Comparison of ENCODE assay signal across 29 cellular contexts in the genomic region with DNA sequence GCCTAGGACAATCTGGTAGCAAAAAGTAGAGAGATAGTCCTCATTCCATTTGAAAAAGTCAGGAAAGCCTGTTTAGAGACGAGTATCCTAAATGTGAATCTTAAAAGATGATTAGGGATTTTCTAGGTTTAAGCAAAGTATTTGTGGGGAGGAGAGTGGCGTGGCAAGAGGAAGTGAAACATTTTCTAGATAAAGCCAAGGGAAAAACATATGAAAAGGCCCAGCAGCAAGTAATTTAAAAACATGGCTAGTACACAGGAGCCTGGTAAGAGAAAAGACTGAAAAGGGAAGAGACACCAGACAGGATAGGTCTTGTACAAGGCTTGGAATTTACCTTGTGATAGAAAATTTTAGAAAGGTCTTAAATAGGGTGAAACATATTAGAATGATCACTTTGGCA. TPM values are rescaled to one million over a fixed set of nuclear protein-coding genes. Genes with fewer than 3 reads are reported as not detected.
"Had no signal": no experiment of that assay in that cellular context is flagged by ENCODE, and none has a peak within 500 bp of the region (broad histone marks: within the 10 kb centered on the region; RNA-seq: fewer than 3 reads in every experiment).

No MANE protein-coding gene starts in this region.

- H3K27ac Mint-ChIP-seq: activated CD4-positive, alpha-beta memory T cell treated with anti-CD3 and anti-CD28 coated beads, Interleukin-2, amount 10 ng/mL, durations not matched to agents 7 days and 5 days; activated CD4-positive, alpha-beta T cell treated with anti-CD3 and anti-CD28 coated beads, Interleukin-2, amount 10 ng/mL, durations not matched to agents 24 days and 14 days; activated T-cell treated with anti-CD3 and anti-CD28 coated beads, Interleukin-2, amount 50 U/mL, for 24 hours; activated T-helper 17 cell treated with anti-CD3 and anti-CD28 coated beads, Interleukin-2, amount 50 U/mL, for 72 hours; dendritic cell treated with granulocyte-macrophage colony-stimulating factor and Interleukin-4, amounts not matched to agents 40 ng/mL and 50 ng/mL, for 4 days; naive thymus-derived CD4-positive, alpha-beta T cell; progenitor cell of endocrine pancreas; stimulated activated effector memory CD8-positive, alpha-beta T cell treated with anti-CD3 and anti-CD28 coated beads, Interleukin-12 subunit alpha, Interleukin-12 subunit beta, amount 100 ng/mL, for 72 hours; stimulated activated naive CD8-positive, alpha-beta T cell treated with anti-CD3 and anti-CD28 coated beads, Interleukin-15, amount 100 ng/mL, for 72 hours had no signal

- H3K36me3 Mint-ChIP-seq: naive thymus-derived CD4-positive, alpha-beta T cell; stimulated activated effector memory CD8-positive, alpha-beta T cell treated with anti-CD3 and anti-CD28 coated beads, Interleukin-12 subunit alpha, Interleukin-12 subunit beta, amount 100 ng/mL, for 72 hours had no signal

- H3K4me3 ChIP-seq: breast epithelium, esophagus muscularis mucosa, heart right ventricle, ovary, right lobe of liver, skin epidermis, upper lobe of left lung, vagina had no signal

- H3K27me3 Mint-ChIP-seq: progenitor cell of endocrine pancreas; stimulated activated naive CD8-positive, alpha-beta T cell treated with anti-CD3 and anti-CD28 coated beads, Interleukin-15, amount 100 ng/mL, for 72 hours had no signal

- H3K27ac ChIP-seq: breast epithelium, esophagus muscularis mucosa, heart right ventricle, ovary, right lobe of liver, skin epidermis, upper lobe of left lung, vagina had no signal

- H3K27me3 ChIP-seq: breast epithelium, esophagus muscularis mucosa, heart right ventricle, ovary, right lobe of liver, upper lobe of left lung, vagina had no signal

- H3K4me1 Mint-ChIP-seq: activated CD4-positive, alpha-beta T cell treated with anti-CD3 and anti-CD28 coated beads, Interleukin-2, amount 10 ng/mL, durations not matched to agents 24 days and 14 days; activated T-helper 17 cell treated with anti-CD3 and anti-CD28 coated beads, Interleukin-2, amount 50 U/mL, for 72 hours; stimulated activated effector memory CD8-positive, alpha-beta T cell treated with anti-CD3 and anti-CD28 coated beads, Interleukin-12 subunit alpha, Interleukin-12 subunit beta, amount 100 ng/mL, for 72 hours; stimulated activated naive CD8-positive, alpha-beta T cell treated with anti-CD3 and anti-CD28 coated beads, Interleukin-15, amount 100 ng/mL, for 72 hours had no signal

- H3K4me3 Mint-ChIP-seq: activated CD4-positive, alpha-beta memory T cell treated with anti-CD3 and anti-CD28 coated beads, Interleukin-2, amount 10 ng/mL, durations not matched to agents 7 days and 5 days; activated CD4-positive, alpha-beta T cell treated with anti-CD3 and anti-CD28 coated beads, Interleukin-2, amount 10 ng/mL, durations not matched to agents 24 days and 14 days; activated T-cell treated with anti-CD3 and anti-CD28 coated beads, Interleukin-2, amount 50 U/mL, for 24 hours; activated T-helper 17 cell treated with anti-CD3 and anti-CD28 coated beads, Interleukin-2, amount 50 U/mL, for 72 hours; dendritic cell treated with granulocyte-macrophage colony-stimulating factor and Interleukin-4, amounts not matched to agents 40 ng/mL and 50 ng/mL, for 4 days; naive thymus-derived CD4-positive, alpha-beta T cell; stimulated activated effector memory CD8-positive, alpha-beta T cell treated with anti-CD3 and anti-CD28 coated beads, Interleukin-12 subunit alpha, Interleukin-12 subunit beta, amount 100 ng/mL, for 72 hours; stimulated activated naive CD8-positive, alpha-beta T cell treated with anti-CD3 and anti-CD28 coated beads, Interleukin-15, amount 100 ng/mL, for 72 hours had no signal

- H3K9me3 Mint-ChIP-seq: activated CD4-positive, alpha-beta memory T cell treated with anti-CD3 and anti-CD28 coated beads, Interleukin-2, amount 10 ng/mL, durations not matched to agents 7 days and 5 days; activated CD4-positive, alpha-beta T cell treated with anti-CD3 and anti-CD28 coated beads, Interleukin-2, amount 10 ng/mL, durations not matched to agents 24 days and 14 days; activated T-cell treated with anti-CD3 and anti-CD28 coated beads, Interleukin-2, amount 50 U/mL, for 24 hours; activated T-helper 17 cell treated with anti-CD3 and anti-CD28 coated beads, Interleukin-2, amount 50 U/mL, for 72 hours; dendritic cell treated with granulocyte-macrophage colony-stimulating factor and Interleukin-4, amounts not matched to agents 40 ng/mL and 50 ng/mL, for 4 days; naive thymus-derived CD4-positive, alpha-beta T cell; stimulated activated effector memory CD8-positive, alpha-beta T cell treated with anti-CD3 and anti-CD28 coated beads, Interleukin-12 subunit alpha, Interleukin-12 subunit beta, amount 100 ng/mL, for 72 hours; stimulated activated naive CD8-positive, alpha-beta T cell treated with anti-CD3 and anti-CD28 coated beads, Interleukin-15, amount 100 ng/mL, for 72 hours had no signal

- H3K9me3 ChIP-seq: esophagus muscularis mucosa, ovary, right lobe of liver, upper lobe of left lung, vagina had no signal

- H3K36me3 ChIP-seq: breast epithelium, esophagus muscularis mucosa, heart right ventricle, ovary, right lobe of liver, upper lobe of left lung, vagina had no signal

- H3K4me1 ChIP-seq: breast epithelium, esophagus muscularis mucosa, right lobe of liver, upper lobe of left lung, vagina had no signal

- DNase-seq: activated CD4-positive, alpha-beta memory T cell treated with anti-CD3 and anti-CD28 coated beads, Interleukin-2, amount 10 ng/mL, durations not matched to agents 7 days and 5 days; activated CD4-positive, alpha-beta T cell treated with anti-CD3 and anti-CD28 coated beads, Interleukin-2, amount 10 ng/mL, durations not matched to agents 24 days and 14 days; activated CD4-positive, CD25-positive, alpha-beta regulatory T cell treated with anti-CD3 and anti-CD28 coated beads, Interleukin-2, amount 50 U/mL, for 72 hours; activated CD8-positive, alpha-beta memory T cell treated with anti-CD3 and anti-CD28 coated beads, Interleukin-2, amount 50 U/mL, for 48 hours; activated gamma-delta T cell treated with Interleukin-2 at 50 U/mL for 16 hours; activated naive CD4-positive, alpha-beta T cell treated with anti-CD3 and anti-CD28 coated beads, Interleukin-2, amount 50 U/mL, for 16 hours; activated T-cell treated with anti-CD3 and anti-CD28 coated beads, Interleukin-2, amount 50 U/mL, for 24 hours; central memory CD4-positive, alpha-beta T cell; effector CD4-positive, alpha-beta T cell; foreskin melanocyte; heart right ventricle; midbrain; naive thymus-derived CD4-positive, alpha-beta T cell; ovary; right lobe of liver; stimulated activated CD4-positive, alpha-beta T cell treated with anti-CD3 and anti-CD28 coated beads, Interleukin-4, amount 100 ng/mL, for 24 hours; stimulated activated naive CD8-positive, alpha-beta T cell treated with anti-CD3 and anti-CD28 coated beads, Interleukin-15, amount 100 ng/mL, for 72 hours; substantia nigra; T1000; upper lobe of left lung had no signal

- ATAC-seq: activated T-helper 17 cell treated with anti-CD3 and anti-CD28 coated beads, Interleukin-2, amount 50 U/mL, for 72 hours; heart right ventricle; naive thymus-derived CD4-positive, alpha-beta T cell; right lobe of liver; stimulated activated effector memory CD8-positive, alpha-beta T cell treated with anti-CD3 and anti-CD28 coated beads, Interleukin-12 subunit alpha, Interleukin-12 subunit beta, amount 100 ng/mL, for 72 hours; stimulated activated naive CD8-positive, alpha-beta T cell treated with anti-CD3 and anti-CD28 coated beads, Interleukin-15, amount 100 ng/mL, for 72 hours had no signal

RNA-seq across cellular contexts. Expression of a gene that starts 45.9 kb away (rescaled TPM):
- total RNA-seq: kidney epithelial cell had no signal
